In the genomic region with DNA sequence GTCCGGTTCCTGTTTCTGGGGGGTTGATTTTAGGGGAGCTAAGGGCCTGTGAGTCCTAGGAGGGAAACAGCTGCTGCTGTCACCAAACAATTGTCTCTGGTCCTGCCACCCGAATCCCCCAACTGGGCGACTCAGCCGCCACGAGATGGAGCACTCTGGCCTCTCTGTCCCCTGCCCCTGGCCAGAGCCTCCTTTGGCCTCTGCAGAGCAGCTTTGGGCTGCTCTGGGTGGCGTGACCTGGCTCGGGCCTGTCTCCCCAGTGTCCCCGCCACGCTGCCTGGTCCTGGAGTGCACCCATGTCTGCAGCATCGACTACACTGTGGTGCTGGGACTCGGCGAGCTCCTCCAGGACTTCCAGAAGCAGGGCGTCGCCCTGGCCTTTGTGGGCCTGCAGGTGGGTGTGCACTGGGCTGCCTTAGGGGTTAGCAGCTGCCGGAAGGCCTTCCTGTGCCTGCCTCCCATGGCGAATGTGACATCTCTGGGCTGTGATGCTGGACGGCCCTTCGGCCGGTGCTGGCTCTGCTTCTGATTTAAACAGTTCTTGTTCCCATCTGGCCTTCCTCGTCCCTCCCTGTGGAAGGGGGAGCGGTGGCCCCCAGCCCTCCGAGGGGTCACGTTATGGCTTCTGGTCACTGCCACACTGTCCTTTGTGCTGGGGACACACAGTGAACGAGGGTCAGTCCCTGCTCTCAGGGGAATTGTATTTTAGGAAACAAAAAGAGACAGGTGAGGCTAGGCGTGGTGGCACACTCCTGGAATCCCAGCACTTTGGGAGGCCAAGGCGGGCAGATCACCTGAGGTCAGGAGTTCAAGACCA, we compare ENCODE assay signal across 1 cellular context.
TF ChIP-seq lines count a peak whose summit lies in the region.

No MANE protein-coding gene starts in this region.

TF ChIP-seq in H1, 55 proteins besides CTCF, POLR2A, EP300 and RAD21:
- TF ChIP-seq JUN (IDR thresholded peaks at IDR 0.05; ENCODE audit: low read depth, low read length): no peak
- TF ChIP-seq RBBP5 (IDR thresholded peaks at IDR 0.05; ENCODE audit: borderline replicate concordance, low read depth, low read length): no peak
- no peak for TF ChIP-seq ASH2L (IDR thresholded peaks at IDR 0.05; ENCODE audit: low read length)
- TF ChIP-seq EZH2 (IDR thresholded peaks at IDR 0.05; ENCODE audit: low read depth, low read length, severe bottlenecking): no peak
- TF ChIP-seq SIN3A (conservative IDR thresholded peaks at IDR 0.05 in 1 of 2, IDR thresholded peaks at IDR 0.05 in 1 of 2; ENCODE audit: low read depth in 1 of 2, low read length in 2 of 2): no peak
- TF ChIP-seq, protein P1, sequence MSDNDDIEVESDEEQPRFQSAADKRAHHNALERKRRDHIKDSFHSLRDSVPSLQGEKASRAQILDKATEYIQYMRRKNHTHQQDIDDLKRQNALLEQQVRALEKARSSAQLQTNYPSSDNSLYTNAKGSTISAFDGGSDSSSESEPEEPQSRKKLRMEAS (IDR thresholded peaks at IDR 0.05): no peak
- TF ChIP-seq MAFK (IDR thresholded peaks at IDR 0.05; ENCODE audit: low read depth, low read length): no peak
- no peak for TF ChIP-seq TAF1 (IDR thresholded peaks at IDR 0.05; ENCODE audit: low read depth, low read length)
- TF ChIP-seq CBX8 (IDR thresholded peaks at IDR 0.05; ENCODE audit: borderline replicate concordance, low read depth, low read length): no peak
- no peak for TF ChIP-seq POLR2AphosphoS5 (IDR thresholded peaks at IDR 0.05; ENCODE audit: low read depth, low read length)
- no peak for TF ChIP-seq POU5F1 (IDR thresholded peaks at IDR 0.05; ENCODE audit: low read depth, low read length)
- no peak for TF ChIP-seq TBP (IDR thresholded peaks at IDR 0.05; ENCODE audit: low read depth, low read length)
- TF ChIP-seq CREB1 (IDR thresholded peaks at IDR 0.05): no peak
- TF ChIP-seq CBX5 (IDR thresholded peaks at IDR 0.05; ENCODE audit: low read depth, low read length): no peak
- TF ChIP-seq TCF12 (IDR thresholded peaks at IDR 0.05; ENCODE audit: low read depth, low read length): no peak
- no peak for TF ChIP-seq TEAD4 (IDR thresholded peaks at IDR 0.05; ENCODE audit: low read depth, low read length)
